In the genomic region with DNA sequence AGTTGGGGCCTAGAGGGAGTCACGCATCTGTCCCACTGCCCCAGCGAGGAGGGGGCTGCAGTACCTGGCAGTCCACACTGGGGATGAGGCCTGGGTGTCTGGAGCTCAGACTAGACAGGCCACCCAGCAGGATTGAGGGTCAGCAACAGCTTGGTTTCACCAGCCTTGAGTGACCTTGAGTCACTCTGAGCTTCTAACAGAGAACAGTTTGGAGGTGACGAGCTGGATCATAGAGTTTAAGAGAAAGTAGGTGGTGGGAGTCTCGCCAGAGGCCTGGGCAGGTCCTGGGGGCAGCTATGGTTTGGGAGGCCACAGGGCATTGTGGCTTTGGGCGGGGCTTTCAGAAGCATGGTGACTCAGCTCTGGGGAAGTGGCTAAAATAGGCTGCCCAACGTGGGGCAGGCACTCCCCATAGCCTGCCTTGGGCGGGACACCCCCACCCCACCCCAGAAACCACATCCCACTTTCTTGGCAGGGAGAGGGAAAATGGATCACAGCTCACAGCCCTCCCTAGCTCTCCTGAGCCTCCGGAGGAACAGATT, we compare ENCODE assay signal across 9 cellular contexts. TPM values are rescaled to one million over a fixed set of nuclear protein-coding genes. Genes with fewer than 3 reads are reported as not detected.
DNase-seq lines count a peak whose midpoint lies in the region; ATAC-seq and TF ChIP-seq lines count a peak whose summit lies in the region.
"Had no signal": no experiment of that assay in that cellular context is flagged by ENCODE, and none has a peak within 500 bp of the region (broad histone marks: within the 10 kb centered on the region; RNA-seq: fewer than 3 reads in every experiment).

No MANE protein-coding gene starts in this region.

- H3K4me1 ChIP-seq in left ventricle myocardium inferior (peaks cover 100% of the 10 kb centered on the region), OCI-LY7 (ENCODE audit: insufficient read depth, low read length, poor library complexity, severe bottlenecking) (no peaks in the 10 kb centered on the region)

- POLR2A ChIA-PET in activated CD4-positive, alpha-beta memory T cell treated with anti-CD3 and anti-CD28 coated beads, Interleukin-2, amount 10 ng/mL, durations not matched to agents 7 days and 5 days (lab: Charles Lee), result interaction anchor here (1.1 to 1.6 kb wide), 3 partner anchors 20 to 59 kb away, joined by 3 to 5 read pairs (median 4); a partner anchor contains a TSS
- POLR2A ChIA-PET in OCI-LY7 (lab: Charles Lee), result no interaction called here

- H3K36me3 ChIP-seq in left ventricle myocardium inferior, result peaks cover 3% of the 10 kb centered on the region
- no peaks in the 10 kb centered on the region for H3K36me3 ChIP-seq in OCI-LY7 (ENCODE audit: insufficient read depth, low read length)

- H3K27me3 Mint-ChIP-seq in activated CD4-positive, alpha-beta memory T cell treated with anti-CD3 and anti-CD28 coated beads, Interleukin-2, amount 10 ng/mL, durations not matched to agents 7 days and 5 days, result peaks cover 2% of the 10 kb centered on the region
- peaks cover 43 to 47% of the 10 kb centered on the region in 2 donors for H3K27me3 Mint-ChIP-seq in stimulated activated naive B cell treated with anti-CD40 and anti-IgM and Interleukin-4, amounts not matched to agents 10 μg/mL and 1 μg/mL and 100 μg/mL, for 72 hours

- H3K27ac Mint-ChIP-seq in activated CD4-positive, alpha-beta memory T cell treated with anti-CD3 and anti-CD28 coated beads, Interleukin-2, amount 10 ng/mL, durations not matched to agents 7 days and 5 days, result peak overlapping the region; percentile 35
- no peak overlapping the region for H3K27ac Mint-ChIP-seq in stimulated activated naive B cell treated with anti-CD40 and anti-IgM and Interleukin-4, amounts not matched to agents 10 μg/mL and 1 μg/mL and 100 μg/mL, for 72 hours
- H3K27ac Mint-ChIP-seq: memory B cell had no signal

- H3K79me2 ChIP-seq in OCI-LY7 (ENCODE audit: insufficient read depth, low read depth, low read length), result no peaks in the 10 kb centered on the region

- H3K36me3 Mint-ChIP-seq in activated CD4-positive, alpha-beta memory T cell treated with anti-CD3 and anti-CD28 coated beads, Interleukin-2, amount 10 ng/mL, durations not matched to agents 7 days and 5 days (ENCODE audit: low read depth), result no peaks in the 10 kb centered on the region
- no peaks in the 10 kb centered on the region for H3K36me3 Mint-ChIP-seq in stimulated activated naive B cell treated with anti-CD40 and anti-IgM and Interleukin-4, amounts not matched to agents 10 μg/mL and 1 μg/mL and 100 μg/mL, for 72 hours
- H3K36me3 Mint-ChIP-seq: memory B cell had no signal

- peak overlapping the region; percentile 94 for H3K27ac ChIP-seq in left ventricle myocardium inferior (replicated peaks)
- no peak overlapping the region for H3K27ac ChIP-seq in OCI-LY7 (ENCODE audit: low read depth, low read length, poor library complexity, severe bottlenecking)

- in situ Hi-C loops in Caki2 (cut with HindIII; ENCODE audit: low pct_unique_long_range_greater_than_20kb, low sequenced_read_pairs), result no loop called here

- peak overlapping the region; percentile 19 for H3K4me3 ChIP-seq in left ventricle myocardium inferior
- H3K4me3 ChIP-seq in OCI-LY7 (ENCODE audit: low read depth, low read length, poor library complexity, severe bottlenecking), result no peak overlapping the region

- H2AFZ ChIP-seq in OCI-LY7 (ENCODE audit: low read length), result no peak overlapping the region

- no peaks in the 10 kb centered on the region for H3K9me3 Mint-ChIP-seq in activated CD4-positive, alpha-beta memory T cell treated with anti-CD3 and anti-CD28 coated beads, Interleukin-2, amount 10 ng/mL, durations not matched to agents 7 days and 5 days
- H3K9me3 Mint-ChIP-seq in stimulated activated naive B cell treated with anti-CD40 and anti-IgM and Interleukin-4, amounts not matched to agents 10 μg/mL and 1 μg/mL and 100 μg/mL, for 72 hours, result no peaks in the 10 kb centered on the region
- H3K9me3 Mint-ChIP-seq: memory B cell had no signal

- peak; percentile 77 for ATAC-seq in GM21360 (IDR thresholded peaks at IDR 0.05; ENCODE audit: unreplicated experiment)
- ATAC-seq in HG03520 (IDR thresholded peaks at IDR 0.05; ENCODE audit: unreplicated experiment), result peak; percentile 72
- ATAC-seq in stimulated activated naive B cell treated with anti-CD40 and anti-IgM and Interleukin-4, amounts not matched to agents 10 μg/mL and 1 μg/mL and 100 μg/mL, for 72 hours (replicated peaks), result peak; percentile 82 to 83

- TF ChIP-seq CTCF in left ventricle myocardium inferior (IDR thresholded peaks at IDR 0.05; ENCODE audit: borderline replicate concordance) (no peak), OCI-LY7 (conservative IDR thresholded peaks at IDR 0.05; ENCODE audit: low read length) (no peak)

- CTCF ChIA-PET in activated CD4-positive, alpha-beta memory T cell treated with anti-CD3 and anti-CD28 coated beads, Interleukin-2, amount 10 ng/mL, durations not matched to agents 7 days and 5 days (lab: Charles Lee), result interaction anchor here (1.1 to 1.3 kb wide), 2 partner anchors 9 to 566 kb away, joined by 3 read pairs; no protein-coding TSS in a partner anchor
- CTCF ChIA-PET in OCI-LY7 (lab: Charles Lee; ENCODE audit: unreplicated experiment), result no interaction called here

- intact Hi-C loops in left ventricle myocardium inferior (cut with micrococcal nuclease) (no loop called here), OCI-LY7 (cut with micrococcal nuclease; ENCODE audit: unreplicated experiment) (no loop called here)

- H3K27me3 ChIP-seq in left ventricle myocardium inferior (ENCODE audit: low read depth), result no peaks in the 10 kb centered on the region

- no peaks in the 10 kb centered on the region for H3K9me2 ChIP-seq in OCI-LY7 (ENCODE audit: insufficient read depth, low read length)

- no peak overlapping the region for H3K4me2 ChIP-seq in OCI-LY7 (ENCODE audit: low read length)

- H4K20me1 ChIP-seq in OCI-LY7 (ENCODE audit: insufficient read depth, low read length), result no peaks in the 10 kb centered on the region

- peaks cover 31% of the 10 kb centered on the region for H3K4me1 Mint-ChIP-seq in activated CD4-positive, alpha-beta memory T cell treated with anti-CD3 and anti-CD28 coated beads, Interleukin-2, amount 10 ng/mL, durations not matched to agents 7 days and 5 days
- H3K4me1 Mint-ChIP-seq in stimulated activated naive B cell treated with anti-CD40 and anti-IgM and Interleukin-4, amounts not matched to agents 10 μg/mL and 1 μg/mL and 100 μg/mL, for 72 hours, result peaks cover 21 to 26% of the 10 kb centered on the region in 2 donors

- no peak overlapping the region for H3K4me3 Mint-ChIP-seq in activated CD4-positive, alpha-beta memory T cell treated with anti-CD3 and anti-CD28 coated beads, Interleukin-2, amount 10 ng/mL, durations not matched to agents 7 days and 5 days
- peak overlapping the region; percentile 1 to 5 for H3K4me3 Mint-ChIP-seq in stimulated activated naive B cell treated with anti-CD40 and anti-IgM and Interleukin-4, amounts not matched to agents 10 μg/mL and 1 μg/mL and 100 μg/mL, for 72 hours
- H3K4me3 Mint-ChIP-seq: memory B cell had no signal

- no peaks in the 10 kb centered on the region for H3K9me3 ChIP-seq in left ventricle myocardium inferior (replicated peaks)
- no peaks in the 10 kb centered on the region for H3K9me3 ChIP-seq in OCI-LY7 (ENCODE audit: low read length)

- DNase-seq in Caki2 (ENCODE audit: low read depth) (peak; percentile 86), left ventricle myocardium inferior (peak; percentile 66), OCI-LY7 (ENCODE audit: low spot score) (no peak)
- peak; percentile 24 for DNase-seq in activated CD4-positive, alpha-beta memory T cell treated with anti-CD3 and anti-CD28 coated beads, Interleukin-2, amount 10 ng/mL, durations not matched to agents 7 days and 5 days
- peak; percentile 26 for DNase-seq in stimulated activated naive B cell treated with anti-CD40 and anti-IgM and Interleukin-4, amounts not matched to agents 10 μg/mL and 1 μg/mL and 100 μg/mL, for 72 hours
- DNase-seq in stimulated activated naive CD4-positive, alpha-beta T cell treated with Interleukin-2 at 50 U/mL for 16 hours (lab: John Stamatoyannopoulos, UW), result no peak

- no TSS peak for BruUV-seq in OCI-LY7 (replicated peaks; lab: Mats Ljungman, UMichigan)

RNA-seq across cellular contexts. Expression of gene CDC42EP4, which starts 20.5 kb away (rescaled TPM):
- total RNA-seq in Caki2 (2014; rRNA removed; shearing (Covaris generic); ENCODE audit: low replicate concordance), result 50.8 and 54.9 TPM in 2 replicates
- 1 to 10 TPM; 3.6 to 3.8 TPM for total RNA-seq in activated CD4-positive, alpha-beta memory T cell treated with anti-CD3 and anti-CD28 coated beads, Interleukin-2, amount 10 ng/mL, durations not matched to agents 7 days and 5 days
- total RNA-seq in left ventricle myocardium inferior (34.0 TPM), OCI-LY7 (2022) (not detected in 2 replicates)
- not detected in 2 replicates for total RNA-seq in OCI-LY7 (2014; rRNA removed; shearing (Covaris generic))

RNA-seq across cellular contexts. Expression of gene CPSF4L, which starts 29.7 kb away (rescaled TPM):
- not detected in 2 replicates for total RNA-seq in Caki2 (2014; rRNA removed; shearing (Covaris generic); ENCODE audit: low replicate concordance)
- not detected for total RNA-seq in activated CD4-positive, alpha-beta memory T cell treated with anti-CD3 and anti-CD28 coated beads, Interleukin-2, amount 10 ng/mL, durations not matched to agents 7 days and 5 days
- total RNA-seq in left ventricle myocardium inferior (not detected), OCI-LY7 (2022) (not detected in 2 replicates)
- total RNA-seq in OCI-LY7 (2014; rRNA removed; shearing (Covaris generic)), result not detected in 2 replicates

Comparison
In these comparisons a context has a peak if more than half of its experiments do, and no peak if none do; other contexts are left out.
1. DNase-seq: peak in Caki2 (single experiment), activated CD4-positive, alpha-beta memory T cell treated with anti-CD3 and anti-CD28 coated beads, Interleukin-2, amount 10 ng/mL, durations not matched to agents 7 days and 5 days (single experiment), left ventricle myocardium inferior (single experiment) and stimulated activated naive B cell treated with anti-CD40 and anti-IgM and Interleukin-4, amounts not matched to agents 10 μg/mL and 1 μg/mL and 100 μg/mL, for 72 hours (single experiment); none in stimulated activated naive CD4-positive, alpha-beta T cell treated with Interleukin-2 at 50 U/mL for 16 hours (single experiment) and OCI-LY7 (single experiment).
2. RNA of gene CDC42EP4, which starts 20.5 kb away (total RNA-seq): 50.8 to 54.9 TPM in Caki2, 34.0 TPM in left ventricle myocardium inferior (single experiment) and 3.6 to 3.8 TPM in activated CD4-positive, alpha-beta memory T cell treated with anti-CD3 and anti-CD28 coated beads, Interleukin-2, amount 10 ng/mL, durations not matched to agents 7 days and 5 days; not detected in OCI-LY7; every median in the first group is over 4 times any median in the second.
3. Peak in every context shown above with its lines, with median percentiles within 50 percentile points of each other: ATAC-seq.